Comparison of ENCODE assay signal across 17 cellular contexts in genomic region chr13:72774019-72774418, GRCh38.
"Had no signal": no experiment of that assay in that cellular context is flagged by ENCODE, and none has a peak within 500 bp of the region (broad histone marks: within the 10 kb centered on the region; RNA-seq: fewer than 3 reads in every experiment).

No MANE protein-coding gene starts in this region.

- ATAC-seq: left cardiac atrium; mucosa of descending colon; naive thymus-derived CD8-positive, alpha-beta T cell; stimulated activated memory B cell treated with anti-CD40 and anti-IgM and Interleukin-4, amounts not matched to agents 10 μg/mL and 1 μg/mL and 100 μg/mL, for 72 hours had no signal

- H3K27ac ChIP-seq: esophagus squamous epithelium, neutrophil, tibial artery, vagina had no signal

- H3K4me3 Mint-ChIP-seq: activated B cell treated with CpG ODN at 0.5 μM for 24 hours; brain; naive thymus-derived CD8-positive, alpha-beta T cell; stimulated activated memory B cell treated with anti-CD40 and anti-IgM and Interleukin-4, amounts not matched to agents 10 μg/mL and 1 μg/mL and 100 μg/mL, for 72 hours had no signal

- H3K27me3 Mint-ChIP-seq: activated B cell treated with CpG ODN at 0.5 μM for 24 hours; brain; naive thymus-derived CD8-positive, alpha-beta T cell; stimulated activated memory B cell treated with anti-CD40 and anti-IgM and Interleukin-4, amounts not matched to agents 10 μg/mL and 1 μg/mL and 100 μg/mL, for 72 hours had no signal

- H3K9me3 ChIP-seq: esophagus squamous epithelium, mucosa of descending colon, neutrophil, tibial artery, vagina had no signal

- H3K27me3 ChIP-seq: esophagus squamous epithelium, neutrophil, tibial artery, vagina had no signal

- DNase-seq: activated B cell treated with CpG ODN at 0.5 μM for 24 hours; activated CD4-positive, alpha-beta T cell treated with anti-CD3 and anti-CD28 coated beads, Interleukin-2, amount 50 U/mL, for 1 hour; activated naive CD4-positive, alpha-beta T cell treated with anti-CD3 and anti-CD28 coated beads, Interleukin-2, amount 50 U/mL, for 16 hours; amniotic stem cell; esophagus squamous epithelium; hypothalamus; left cardiac atrium; mucosa of descending colon; naive thymus-derived CD8-positive, alpha-beta T cell; T-helper 2 cell; tibial artery had no signal

- H3K9me3 Mint-ChIP-seq: activated B cell treated with CpG ODN at 0.5 μM for 24 hours; brain; naive thymus-derived CD8-positive, alpha-beta T cell; stimulated activated memory B cell treated with anti-CD40 and anti-IgM and Interleukin-4, amounts not matched to agents 10 μg/mL and 1 μg/mL and 100 μg/mL, for 72 hours had no signal

- H3K27ac Mint-ChIP-seq: activated B cell treated with CpG ODN at 0.5 μM for 24 hours; brain; naive thymus-derived CD8-positive, alpha-beta T cell; stimulated activated memory B cell treated with anti-CD40 and anti-IgM and Interleukin-4, amounts not matched to agents 10 μg/mL and 1 μg/mL and 100 μg/mL, for 72 hours had no signal

- H3K4me3 ChIP-seq: esophagus squamous epithelium, lung, mucosa of descending colon, smooth muscle cell, tibial artery, vagina had no signal
